In genomic region chr19:2896694-2897093, GRCh38 we compare ENCODE assay signal across 3 cellular contexts.
TF ChIP-seq lines count a peak whose summit lies in the region.

No MANE protein-coding gene starts in this region.

TF ChIP-seq in HEK293, 187 proteins besides CTCF, POLR2A, EP300 and RAD21:
- TF ChIP-seq ZNF558 (tag by site-specific recombination; IDR thresholded peaks at IDR 0.05) = no peak
- 0 out of 2 replicates have a peak, but pooled peaks have one; percentile 27 for TF ChIP-seq ZNF280D (tag by site-specific recombination; IDR thresholded peaks at IDR 0.05)
- peak; percentile 86 for TF ChIP-seq SETDB1 (IDR thresholded peaks at IDR 0.05; ENCODE audit: insufficient read length, low read length)
- no peak for TF ChIP-seq ZNF274 (IDR thresholded peaks at IDR 0.05; ENCODE audit: low read length)
- peak; percentile 86; the same call in 1 of the 2 replicates for TF ChIP-seq ZNF274 (tag by site-specific recombination; IDR thresholded peaks at IDR 0.05; ENCODE audit: borderline replicate concordance)
- TF ChIP-seq HOXC10 (CRISPR knock-in tag; IDR thresholded peaks at IDR 0.05) = no peak

TF ChIP-seq in K562, 482 proteins besides CTCF, POLR2A, EP300 and RAD21:
- TF ChIP-seq CBX3 (IDR thresholded peaks at IDR 0.05; ENCODE audit: borderline replicate concordance in 1 of 2, low read length in 2 of 2) (peak in 1 of 2 experiments; percentile 68; a peak in 1 of 3 replicates), ZNF121 (CRISPR knock-in tag; conservative IDR thresholded peaks at IDR 0.05) (no peak), TRIM24 (IDR thresholded peaks at IDR 0.05) (peak in 1 of 2 experiments; percentile 25; a peak in 1 of 4 replicates), PHF20 (IDR thresholded peaks at IDR 0.05; ENCODE audit: partially characterized antibody) (no peak), TRIM28 (IDR thresholded peaks at IDR 0.05) (peak; percentile 81; the same call in 1 of the 2 replicates), ZNF75A (CRISPR knock-in tag; IDR thresholded peaks at IDR 0.05) (peak; percentile 90), NFRKB (IDR thresholded peaks at IDR 0.05; ENCODE audit: low read depth) (no peak), KDM5B (IDR thresholded peaks at IDR 0.05; ENCODE audit: insufficient replicate concordance, low read depth, low read length) (no peak)
- TF ChIP-seq, protein P1, sequence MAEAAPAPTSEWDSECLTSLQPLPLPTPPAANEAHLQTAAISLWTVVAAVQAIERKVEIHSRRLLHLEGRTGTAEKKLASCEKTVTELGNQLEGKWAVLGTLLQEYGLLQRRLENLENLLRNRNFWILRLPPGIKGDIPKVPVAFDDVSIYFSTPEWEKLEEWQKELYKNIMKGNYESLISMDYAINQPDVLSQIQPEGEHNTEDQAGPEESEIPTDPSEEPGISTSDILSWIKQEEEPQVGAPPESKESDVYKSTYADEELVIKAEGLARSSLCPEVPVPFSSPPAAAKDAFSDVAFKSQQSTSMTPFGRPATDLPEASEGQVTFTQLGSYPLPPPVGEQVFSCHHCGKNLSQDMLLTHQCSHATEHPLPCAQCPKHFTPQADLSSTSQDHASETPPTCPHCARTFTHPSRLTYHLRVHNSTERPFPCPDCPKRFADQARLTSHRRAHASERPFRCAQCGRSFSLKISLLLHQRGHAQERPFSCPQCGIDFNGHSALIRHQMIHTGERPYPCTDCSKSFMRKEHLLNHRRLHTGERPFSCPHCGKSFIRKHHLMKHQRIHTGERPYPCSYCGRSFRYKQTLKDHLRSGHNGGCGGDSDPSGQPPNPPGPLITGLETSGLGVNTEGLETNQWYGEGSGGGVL (CRISPR knock-in tag; IDR thresholded peaks at IDR 0.05) = no peak

TF ChIP-seq in WTC11, 78 proteins besides CTCF, POLR2A, EP300 and RAD21:
- TF ChIP-seq MAX (CRISPR knock-in tag; IDR thresholded peaks at IDR 0.05) = no peak
- TF ChIP-seq EMX1 (CRISPR knock-in tag; IDR thresholded peaks at IDR 0.05) = no peak
- no peak for TF ChIP-seq ELF4 (CRISPR knock-in tag; IDR thresholded peaks at IDR 0.05; ENCODE audit: low read depth)
- no peak for TF ChIP-seq JAZF1 (CRISPR knock-in tag; IDR thresholded peaks at IDR 0.05)
- TF ChIP-seq FOXK1 (CRISPR knock-in tag; IDR thresholded peaks at IDR 0.05) = no peak
- TF ChIP-seq FOXP4 (CRISPR knock-in tag; IDR thresholded peaks at IDR 0.05) = no peak
- no peak for TF ChIP-seq ZMAT4 (CRISPR knock-in tag; IDR thresholded peaks at IDR 0.05)
- TF ChIP-seq, protein P2, sequence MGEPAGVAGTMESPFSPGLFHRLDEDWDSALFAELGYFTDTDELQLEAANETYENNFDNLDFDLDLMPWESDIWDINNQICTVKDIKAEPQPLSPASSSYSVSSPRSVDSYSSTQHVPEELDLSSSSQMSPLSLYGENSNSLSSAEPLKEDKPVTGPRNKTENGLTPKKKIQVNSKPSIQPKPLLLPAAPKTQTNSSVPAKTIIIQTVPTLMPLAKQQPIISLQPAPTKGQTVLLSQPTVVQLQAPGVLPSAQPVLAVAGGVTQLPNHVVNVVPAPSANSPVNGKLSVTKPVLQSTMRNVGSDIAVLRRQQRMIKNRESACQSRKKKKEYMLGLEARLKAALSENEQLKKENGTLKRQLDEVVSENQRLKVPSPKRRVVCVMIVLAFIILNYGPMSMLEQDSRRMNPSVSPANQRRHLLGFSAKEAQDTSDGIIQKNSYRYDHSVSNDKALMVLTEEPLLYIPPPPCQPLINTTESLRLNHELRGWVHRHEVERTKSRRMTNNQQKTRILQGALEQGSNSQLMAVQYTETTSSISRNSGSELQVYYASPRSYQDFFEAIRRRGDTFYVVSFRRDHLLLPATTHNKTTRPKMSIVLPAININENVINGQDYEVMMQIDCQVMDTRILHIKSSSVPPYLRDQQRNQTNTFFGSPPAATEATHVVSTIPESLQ (CRISPR knock-in tag; IDR thresholded peaks at IDR 0.05) = no peak
- no peak for TF ChIP-seq ZNF263 (CRISPR knock-in tag; IDR thresholded peaks at IDR 0.05; ENCODE audit: low read depth)
- no peak for TF ChIP-seq HMGA2 (CRISPR knock-in tag; IDR thresholded peaks at IDR 0.05)
